3 cellular contexts compared by ENCODE assay signal in genomic region chr1:210185063-210185462, GRCh38.
TF ChIP-seq lines count a peak whose summit lies in the region.

No MANE protein-coding gene starts in this region.

TF ChIP-seq in SK-N-SH, 30 proteins besides CTCF, POLR2A, EP300 and RAD21 (continues in another document):
- TF ChIP-seq TEAD4 (IDR thresholded peaks at IDR 0.05; ENCODE audit: borderline replicate concordance, insufficient read depth) (no peak), MEF2A (IDR thresholded peaks at IDR 0.05; ENCODE audit: borderline replicate concordance, low read depth) (no peak), REST (IDR thresholded peaks at IDR 0.05; ENCODE audit: low read depth, low read length) (no peak), RCOR1 (IDR thresholded peaks at IDR 0.05; ENCODE audit: low read length) (no peak), FOXM1 (IDR thresholded peaks at IDR 0.05; ENCODE audit: low read depth) (no peak), MAX (IDR thresholded peaks at IDR 0.05; ENCODE audit: low read depth) (no peak), FOSL2 (IDR thresholded peaks at IDR 0.05; ENCODE audit: borderline replicate concordance, low read depth) (no peak), MXI1 (IDR thresholded peaks at IDR 0.05; ENCODE audit: low read depth, low read length) (no peak), CHD2 (IDR thresholded peaks at IDR 0.05; ENCODE audit: low read length, partially characterized antibody) (no peak), TCF12 (IDR thresholded peaks at IDR 0.05) (no peak), SIN3A (IDR thresholded peaks at IDR 0.05; ENCODE audit: borderline replicate concordance, low read depth, low read length) (no peak), FOXJ3 (CRISPR knock-in tag; IDR thresholded peaks at IDR 0.05) (no peak), JUND (IDR thresholded peaks at IDR 0.05) (no peak), NFIC (IDR thresholded peaks at IDR 0.05; ENCODE audit: borderline replicate concordance) (no peak), ZBTB33 (IDR thresholded peaks at IDR 0.05; ENCODE audit: borderline replicate concordance, low read depth) (no peak), RFX5 (IDR thresholded peaks at IDR 0.05; ENCODE audit: low read length) (no peak)

TF ChIP-seq in SK-N-SH treated with all-trans-retinoic acid at 6 μM for 48 hours, 23 proteins besides CTCF, POLR2A, EP300 and RAD21:
- TF ChIP-seq SNAI2 (CRISPR knock-in tag; IDR thresholded peaks at IDR 0.05) (no peak), POU6F1 (CRISPR knock-in tag; IDR thresholded peaks at IDR 0.05; ENCODE audit: borderline replicate concordance, low read depth) (no peak), ARNTL (CRISPR knock-in tag; IDR thresholded peaks at IDR 0.05; ENCODE audit: borderline replicate concordance, low read depth) (no peak), GLIS3 (CRISPR knock-in tag; IDR thresholded peaks at IDR 0.05) (no peak), ESRRG (CRISPR knock-in tag; IDR thresholded peaks at IDR 0.05) (no peak), CSRNP3 (CRISPR knock-in tag; IDR thresholded peaks at IDR 0.05) (no peak), CREB5 (CRISPR knock-in tag; IDR thresholded peaks at IDR 0.05; ENCODE audit: low read depth) (no peak), RARB (CRISPR knock-in tag; IDR thresholded peaks at IDR 0.05) (no peak), TCF4 (CRISPR knock-in tag; IDR thresholded peaks at IDR 0.05; ENCODE audit: borderline replicate concordance) (no peak), PPARA (CRISPR knock-in tag; IDR thresholded peaks at IDR 0.05; ENCODE audit: borderline replicate concordance) (no peak), ZNF70 (CRISPR knock-in tag; IDR thresholded peaks at IDR 0.05) (no peak)

TF ChIP-seq in H1, 55 proteins besides CTCF, POLR2A, EP300 and RAD21:
- TF ChIP-seq POLR2AphosphoS5 (IDR thresholded peaks at IDR 0.05; ENCODE audit: low read depth, low read length) (no peak), CEBPB (IDR thresholded peaks at IDR 0.05; ENCODE audit: low read depth, low read length) (peak; percentile 50), TAF7 (optimal IDR thresholded peaks at IDR 0.05; ENCODE audit: borderline replicate concordance, low read depth, low read length) (no peak), CBX8 (IDR thresholded peaks at IDR 0.05; ENCODE audit: borderline replicate concordance, low read depth, low read length) (no peak), CTBP2 (IDR thresholded peaks at IDR 0.05; ENCODE audit: borderline replicate concordance, insufficient read depth, insufficient read length, low read length) (no peak)
TF ChIP-seq in H1: peak in this region for 1.
